8 cellular contexts compared by ENCODE assay signal in the genomic region with DNA sequence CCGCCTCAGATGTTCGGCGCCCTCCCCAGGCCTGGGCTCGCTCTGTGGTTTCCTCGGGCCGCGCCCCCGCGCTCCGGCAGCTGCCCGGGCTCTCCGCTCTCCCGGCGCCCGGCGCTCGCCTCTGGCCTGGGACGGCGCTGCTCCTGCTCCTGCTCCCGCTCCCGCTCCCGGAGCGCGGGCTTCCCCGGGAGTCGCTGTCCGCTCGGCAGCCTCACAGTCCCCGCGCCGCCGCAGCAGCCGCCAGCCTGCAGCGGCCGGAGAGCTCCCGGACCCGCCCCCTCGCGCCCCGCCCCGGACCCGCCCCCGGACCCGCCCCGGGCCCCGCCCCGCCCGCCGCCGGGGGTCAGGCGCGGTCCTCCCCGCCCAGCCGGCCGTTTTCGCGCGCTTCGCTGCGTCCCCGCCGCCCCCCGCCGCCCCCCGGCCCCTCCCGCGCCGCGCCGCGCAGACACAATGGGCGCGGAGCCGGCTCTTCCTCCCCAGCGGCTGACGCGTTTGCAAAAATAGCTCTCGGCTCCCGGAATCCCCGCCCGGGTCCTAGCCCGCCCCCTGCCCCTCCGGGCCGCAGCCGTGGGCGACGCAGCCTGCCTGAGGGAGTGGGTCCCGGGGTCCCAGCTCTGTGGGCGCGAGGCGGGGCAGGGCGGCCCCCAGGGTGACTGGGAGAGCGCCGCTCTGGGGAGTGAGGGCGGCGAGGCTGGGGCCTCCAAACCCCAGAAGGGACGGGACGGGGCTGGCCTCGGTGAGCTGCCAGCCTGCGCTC. TPM values are rescaled to one million over a fixed set of nuclear protein-coding genes. Genes with fewer than 3 reads are reported as not detected.
DNase-seq lines count a peak whose midpoint lies in the region; ATAC-seq, FAIRE-seq and TF ChIP-seq lines count a peak whose summit lies in the region.

A gene with protein sequence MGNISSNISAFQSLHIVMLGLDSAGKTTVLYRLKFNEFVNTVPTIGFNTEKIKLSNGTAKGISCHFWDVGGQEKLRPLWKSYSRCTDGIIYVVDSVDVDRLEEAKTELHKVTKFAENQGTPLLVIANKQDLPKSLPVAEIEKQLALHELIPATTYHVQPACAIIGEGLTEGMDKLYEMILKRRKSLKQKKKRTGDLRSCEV (minus strand): TSS at position 247 of the 757 bp plus-strand sequence. CDS start 495 bp downstream, outside the sequence.

- peaks cover 24% of the 10 kb centered on the region for H3K36me3 Mint-ChIP-seq in nephron progenitor cell (ENCODE audit: low read depth)

- H3K4me2 ChIP-seq in BLaER1 = peak within 1 kb of the TSS; percentile 98

- H3K9ac ChIP-seq in BLaER1 = peak within 1 kb of the TSS; percentile 95

- DNase-seq in RCC 7860 (ENCODE audit: low spot score) (peak; percentile 69), foreskin fibroblast (peak; percentile 76 to 87), nephron progenitor cell (peak; percentile 82), upper lobe of right lung (peak; percentile 82)
- DNase-seq in activated gamma-delta T cell treated with anti-CD3 and anti-CD28 coated beads, Interleukin-2, amount 50 U/mL, for 16 hours (ENCODE audit: low read depth) = peak; percentile 49

- H3K9me3 Mint-ChIP-seq in nephron progenitor cell = no peaks in the 10 kb centered on the region

- H3K36me3 ChIP-seq in BLaER1 = peaks cover 43% of the 10 kb centered on the region
- no peaks in the 10 kb centered on the region for H3K36me3 ChIP-seq in upper lobe of right lung

- intact Hi-C loops in upper lobe of right lung (cut with DNase I) = loop anchor here (10.0 kb wide), 1 partner anchor 212 kb away; no protein-coding TSS in a partner anchor

- peak within 1 kb of the TSS; percentile 98 for H3K4me3 Mint-ChIP-seq in nephron progenitor cell

- peaks cover 52% of the 10 kb centered on the region for H3K4me1 Mint-ChIP-seq in nephron progenitor cell

- peak within 1 kb of the TSS; percentile 97 for H3K27ac Mint-ChIP-seq in nephron progenitor cell

- peaks cover 3% of the 10 kb centered on the region for H3K27me3 Mint-ChIP-seq in nephron progenitor cell (ENCODE audit: low read depth, poor library complexity)

- TF ChIP-seq CTCF in foreskin fibroblast (IDR thresholded peaks at IDR 0.05; ENCODE audit: low read depth, low read length) = no peak
- TF ChIP-seq CTCF in nephron progenitor cell (IDR thresholded peaks at IDR 0.05) = no peak
- TF ChIP-seq CTCF in upper lobe of right lung (IDR thresholded peaks at IDR 0.05) = no peak

- H3K27ac ChIP-seq in BLaER1 (peak within 1 kb of the TSS; percentile 94), upper lobe of right lung (peak within 1 kb of the TSS; percentile 78)

- peaks cover 46% of the 10 kb centered on the region for H3K4me1 ChIP-seq in BLaER1
- H3K4me1 ChIP-seq in upper lobe of right lung = peaks cover 27% of the 10 kb centered on the region

- H3K9me3 ChIP-seq in BLaER1 (peaks cover 4% of the 10 kb centered on the region; the same call in 1 of the 2 replicates), upper lobe of right lung (no peaks in the 10 kb centered on the region)

- FAIRE-seq in RCC 7860 (lab: Jason Lieb, UNC) = no peak

- no peaks in the 10 kb centered on the region for H3K27me3 ChIP-seq in BLaER1
- no peaks in the 10 kb centered on the region for H3K27me3 ChIP-seq in upper lobe of right lung

- peak within 1 kb of the TSS; percentile 84 for H3K4me3 ChIP-seq in BLaER1
- peak within 1 kb of the TSS; percentile 76 to 83 for H3K4me3 ChIP-seq in foreskin fibroblast (ENCODE audit: low read depth in 1 of 2, low read length in 2 of 2)
- H3K4me3 ChIP-seq in upper lobe of right lung = peak within 1 kb of the TSS; percentile 75

- ATAC-seq in GM19324 (IDR thresholded peaks at IDR 0.05; ENCODE audit: low FRiP score, unreplicated experiment) (peak; percentile 74), HG03439 (IDR thresholded peaks at IDR 0.05; ENCODE audit: unreplicated experiment) (peak; percentile 62), upper lobe of right lung (peak; percentile 87)

- peaks cover 48% of the 10 kb centered on the region for H4K20me1 ChIP-seq in BLaER1

RNA-seq across cellular contexts. Expression of the gene that starts here (rescaled TPM):
- 21.2 TPM for total RNA-seq in upper lobe of right lung

Comparison
In these comparisons a context has a peak if more than half of its experiments do, and no peak if none do; other contexts are left out.
1. Peak in every context shown above with its lines: DNase-seq, ATAC-seq, H3K4me3 ChIP-seq and H3K27ac ChIP-seq.